In genomic region chr3:49690856-49691255, GRCh38 we compare ENCODE assay signal across 1 cellular context.
TF ChIP-seq lines count a peak whose summit lies in the region.

No MANE protein-coding gene starts in this region.

TF ChIP-seq in K562, 482 proteins besides CTCF, POLR2A, EP300 and RAD21:
- TF ChIP-seq RBFOX2 (IDR thresholded peaks at IDR 0.05; ENCODE audit: low read depth, low read length) (0 out of 2 replicates have a peak, but pooled peaks have one; percentile 20), POLR2G (IDR thresholded peaks at IDR 0.05; ENCODE audit: low read depth, low read length) (0 out of 2 replicates have a peak, but pooled peaks have one; percentile 44)
